Comparison of ENCODE assay signal across 1 cellular context in genomic region chr9:135480071-135480941, GRCh38.
TF ChIP-seq lines count a peak whose summit lies in the region.

No MANE protein-coding gene starts in this region.

TF ChIP-seq in K562, 482 proteins besides CTCF, POLR2A, EP300 and RAD21 (continued from another document):
- TF ChIP-seq RBBP5 (IDR thresholded peaks at IDR 0.05; ENCODE audit: borderline replicate concordance, insufficient read depth, low read length, poor library complexity, severe bottlenecking) (peak; percentile 28), NRF1 (conservative IDR thresholded peaks at IDR 0.05 in 1 of 2, IDR thresholded peaks at IDR 0.05 in 1 of 2) (peak in 1 of 2 experiments; percentile 26; a peak in 2 of 4 replicates), EP400 (IDR thresholded peaks at IDR 0.05) (no peak), SUPT5H (IDR thresholded peaks at IDR 0.05) (peak; percentile 39; the same call in 1 of the 2 replicates), CHD1 (IDR thresholded peaks at IDR 0.05; ENCODE audit: low read length) (peak; percentile 52), FOXJ3 (CRISPR knock-in tag; IDR thresholded peaks at IDR 0.05) (no peak), PPARD (CRISPR knock-in tag; IDR thresholded peaks at IDR 0.05) (no peak), DIDO1 (tag; IDR thresholded peaks at IDR 0.05; ENCODE audit: low read depth) (no peak), ZBTB26 (CRISPR knock-in tag; IDR thresholded peaks at IDR 0.05) (no peak), ZEB2 (IDR thresholded peaks at IDR 0.05) (no peak), SAFB (IDR thresholded peaks at IDR 0.05; ENCODE audit: borderline replicate concordance, low read depth, low read length) (no peak), FOXO4 (CRISPR knock-in tag; IDR thresholded peaks at IDR 0.05) (no peak), ZNF174 (CRISPR knock-in tag; IDR thresholded peaks at IDR 0.05) (no peak), HIVEP1 (CRISPR knock-in tag; IDR thresholded peaks at IDR 0.05) (no peak), RFX1 (IDR thresholded peaks at IDR 0.05) (no peak), ZBTB49 (CRISPR knock-in tag; IDR thresholded peaks at IDR 0.05; ENCODE audit: borderline replicate concordance) (no peak), CREM (IDR thresholded peaks at IDR 0.05; ENCODE audit: low read depth) (0 out of 2 replicates have a peak, but pooled peaks have one; percentile 3), ZNF311 (CRISPR knock-in tag; IDR thresholded peaks at IDR 0.05) (no peak), RBM17 (IDR thresholded peaks at IDR 0.05; ENCODE audit: borderline replicate concordance, low read depth, low read length) (no peak)
